ENCODE assay signal across 9 cellular contexts in the genomic region with DNA sequence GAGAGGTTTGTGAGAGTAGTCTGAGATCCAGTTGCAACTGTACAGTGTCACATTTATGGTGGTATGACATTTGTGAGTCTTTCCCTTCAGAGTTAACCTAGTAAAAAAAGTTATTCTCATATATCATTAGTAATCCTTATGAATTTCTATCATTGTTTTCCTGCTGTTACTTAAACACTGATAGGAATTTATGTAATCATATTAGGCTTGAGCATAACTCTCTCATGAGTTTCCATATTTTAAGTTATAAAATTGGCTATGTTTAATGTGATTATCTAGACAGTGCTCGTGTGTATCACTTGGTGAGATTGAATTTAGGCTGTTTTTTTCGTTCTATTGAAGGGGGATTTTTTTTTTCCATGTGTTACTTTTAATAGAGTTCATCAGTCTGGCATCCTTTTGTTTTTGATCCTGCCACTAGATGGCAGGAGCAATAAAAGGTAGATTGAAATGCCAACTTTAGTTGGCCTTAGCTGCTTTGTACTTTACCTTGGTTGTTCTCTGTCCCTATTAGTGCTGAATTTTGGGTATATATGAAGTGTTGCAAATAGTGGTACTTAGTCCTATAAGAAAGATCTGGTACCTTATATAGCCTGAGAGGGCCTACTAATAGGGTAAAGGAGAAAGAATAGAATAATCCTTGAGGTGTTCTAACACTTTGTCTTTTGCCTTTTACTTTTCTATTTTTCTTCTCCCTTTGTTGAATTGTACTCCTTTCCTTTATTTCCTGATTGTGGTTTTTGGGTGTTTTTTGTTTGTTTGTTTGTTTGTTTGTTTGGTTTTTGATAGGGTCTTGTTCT. TPM values are rescaled to one million over a fixed set of nuclear protein-coding genes. Genes with fewer than 3 reads are reported as not detected.
DNase-seq lines count a peak whose midpoint lies in the region; ATAC-seq and TF ChIP-seq lines count a peak whose summit lies in the region.
"Had no signal": no experiment of that assay in that cellular context is flagged by ENCODE, and none has a peak within 500 bp of the region (broad histone marks: within the 10 kb centered on the region; RNA-seq: fewer than 3 reads in every experiment).

No MANE protein-coding gene starts in this region.

- H3K4me3 ChIP-seq in heart left ventricle = no peak overlapping the region
- H3K4me3 ChIP-seq: BLaER1 treated with 17β-estradiol and CSF1 and Interleukin-3, amounts not matched to agents 10 nM and 100 nM had no signal

- POLR2A ChIA-PET in activated CD8-positive, alpha-beta T cell treated with anti-CD3 and anti-CD28 coated beads, Interleukin-2, amount 10 ng/mL, durations not matched to agents 7 days and 5 days (lab: Charles Lee) = interaction anchor here (0.7 to 1.6 kb wide), 3 partner anchors 18 to 1450 kb away, joined by 3 to 8 read pairs (median 3); a partner anchor contains a TSS

- peaks cover 0 to 6% (median 0%) of the 10 kb centered on the region in 12 donors for H3K9me3 ChIP-seq in heart left ventricle

- no peak overlapping the region for H3K27ac ChIP-seq in heart left ventricle
- H3K27ac ChIP-seq: BLaER1 treated with 17β-estradiol and CSF1 and Interleukin-3, amounts not matched to agents 10 nM and 100 nM had no signal

- TF ChIP-seq CTCF in heart left ventricle (IDR thresholded peaks at IDR 0.05) = peak; percentile 45 to 78 (median 68)

- 1 to 3% (median 2%) methylated on average over 2 of the region's 2 CpGs for WGBS in heart left ventricle, 4 donors

- H3K4me1 Mint-ChIP-seq in activated CD8-positive, alpha-beta T cell treated with anti-CD3 and anti-CD28 coated beads, Interleukin-2, amount 10 ng/mL, durations not matched to agents 7 days and 5 days (ENCODE audit: low read depth) = peaks cover 59% of the 10 kb centered on the region
- peaks cover 62% of the 10 kb centered on the region for H3K4me1 Mint-ChIP-seq in stimulated activated effector memory CD8-positive, alpha-beta T cell treated with anti-CD3 and anti-CD28 coated beads, Interleukin-12 subunit alpha, Interleukin-12 subunit beta, amount 100 ng/mL, for 72 hours

- intact Hi-C loops in heart left ventricle (cut with DNase I) = loop anchor here (1.0 to 10.0 kb wide), 4 partner anchors 57 to 218 kb away; no protein-coding TSS in a partner anchor

- no peaks in the 10 kb centered on the region for H3K27me3 Mint-ChIP-seq in activated CD8-positive, alpha-beta T cell treated with anti-CD3 and anti-CD28 coated beads, Interleukin-2, amount 10 ng/mL, durations not matched to agents 7 days and 5 days (ENCODE audit: low read depth)

- H3K4me1 ChIP-seq in heart left ventricle = peaks cover 0 to 66% (median 46%) of the 10 kb centered on the region in 12 donors

- CTCF ChIA-PET in activated CD8-positive, alpha-beta T cell treated with anti-CD3 and anti-CD28 coated beads, Interleukin-2, amount 10 ng/mL, durations not matched to agents 7 days and 5 days (lab: Charles Lee) = interaction anchor here (0.6 to 2.2 kb wide), 13 partner anchors 11 to 218 kb away, joined by 3 to 15 read pairs (median 4); a partner anchor contains a TSS

- no peaks in the 10 kb centered on the region for H3K27me3 ChIP-seq in heart left ventricle
- H3K27me3 ChIP-seq: BLaER1 treated with 17β-estradiol and CSF1 and Interleukin-3, amounts not matched to agents 10 nM and 100 nM had no signal

- H3K36me3 Mint-ChIP-seq in activated CD8-positive, alpha-beta T cell treated with anti-CD3 and anti-CD28 coated beads, Interleukin-2, amount 10 ng/mL, durations not matched to agents 7 days and 5 days (ENCODE audit: low read depth) = peaks cover 36% of the 10 kb centered on the region
- peaks cover 7% of the 10 kb centered on the region for H3K36me3 Mint-ChIP-seq in stimulated activated effector memory CD8-positive, alpha-beta T cell treated with anti-CD3 and anti-CD28 coated beads, Interleukin-12 subunit alpha, Interleukin-12 subunit beta, amount 100 ng/mL, for 72 hours

- no peak for TF ChIP-seq POLR2A in heart left ventricle (IDR thresholded peaks at IDR 0.05)

- H3K4me3 Mint-ChIP-seq in activated CD8-positive, alpha-beta T cell treated with anti-CD3 and anti-CD28 coated beads, Interleukin-2, amount 10 ng/mL, durations not matched to agents 7 days and 5 days = no peak overlapping the region
- H3K4me3 Mint-ChIP-seq in stimulated activated effector memory CD8-positive, alpha-beta T cell treated with anti-CD3 and anti-CD28 coated beads, Interleukin-12 subunit alpha, Interleukin-12 subunit beta, amount 100 ng/mL, for 72 hours = no peak overlapping the region

- peaks cover 4% of the 10 kb centered on the region for H3K9me3 Mint-ChIP-seq in activated CD8-positive, alpha-beta T cell treated with anti-CD3 and anti-CD28 coated beads, Interleukin-2, amount 10 ng/mL, durations not matched to agents 7 days and 5 days (ENCODE audit: insufficient read depth)
- H3K9me3 Mint-ChIP-seq in stimulated activated effector memory CD8-positive, alpha-beta T cell treated with anti-CD3 and anti-CD28 coated beads, Interleukin-12 subunit alpha, Interleukin-12 subunit beta, amount 100 ng/mL, for 72 hours = no peaks in the 10 kb centered on the region

- H3K36me3 ChIP-seq in heart left ventricle = no peaks in the 10 kb centered on the region

- DNase-seq in DMS79 treated with DMSO at 0.1 percent for 48 hours (lab: John Stamatoyannopoulos, UW) (peak; percentile 9), DMS79 (lab: John Stamatoyannopoulos, UW) (no peak), heart left ventricle (no peak), NCI-H2227 (lab: John Stamatoyannopoulos, UW; ENCODE audit: unreplicated experiment) (no peak)
- DNase-seq in activated CD8-positive, alpha-beta T cell treated with anti-CD3 and anti-CD28 coated beads, Interleukin-2, amount 10 ng/mL, durations not matched to agents 7 days and 5 days = no peak
- no peak for DNase-seq in stimulated activated effector memory CD8-positive, alpha-beta T cell treated with anti-CD3 and anti-CD28 coated beads, Interleukin-12 subunit alpha, Interleukin-12 subunit beta, amount 100 ng/mL, for 72 hours (ENCODE audit: low spot score in 2 of 2)

- H3K27ac Mint-ChIP-seq in activated CD8-positive, alpha-beta T cell treated with anti-CD3 and anti-CD28 coated beads, Interleukin-2, amount 10 ng/mL, durations not matched to agents 7 days and 5 days = no peak overlapping the region
- H3K27ac Mint-ChIP-seq in stimulated activated effector memory CD8-positive, alpha-beta T cell treated with anti-CD3 and anti-CD28 coated beads, Interleukin-12 subunit alpha, Interleukin-12 subunit beta, amount 100 ng/mL, for 72 hours = peak overlapping the region; percentile 56

- ATAC-seq in HG03432 (IDR thresholded peaks at IDR 0.05; ENCODE audit: unreplicated experiment) = peak; percentile 57
- ATAC-seq in activated CD8-positive, alpha-beta T cell treated with anti-CD3 and anti-CD28 coated beads, Interleukin-2, amount 10 ng/mL, durations not matched to agents 7 days and 5 days = peak; percentile 33
- peak in 3 of 4 donors; percentile 51 to 63 (median 54) for ATAC-seq in heart left ventricle
- peak; percentile 58 for ATAC-seq in stimulated activated effector memory CD8-positive, alpha-beta T cell treated with anti-CD3 and anti-CD28 coated beads, Interleukin-12 subunit alpha, Interleukin-12 subunit beta, amount 100 ng/mL, for 72 hours
- ATAC-seq in GM21717 (IDR thresholded peaks at IDR 0.05; ENCODE audit: unreplicated experiment) = no peak

RNA-seq across cellular contexts. Expression of a gene that starts 17.9 kb away (rescaled TPM):
- 100 to 1,000 TPM; 137 to 140 TPM for total RNA-seq in activated CD8-positive, alpha-beta T cell treated with anti-CD3 and anti-CD28 coated beads, Interleukin-2, amount 10 ng/mL, durations not matched to agents 7 days and 5 days
- total RNA-seq in heart left ventricle = 100 to 1,000 TPM in 3 of 9 donors, 10 to 100 TPM in 6; 67.4 to 109 (median 92.1) TPM
- 10 to 100 TPM; 30.2 to 78.4 TPM for polyA plus RNA-seq in heart left ventricle
